In the genomic region with DNA sequence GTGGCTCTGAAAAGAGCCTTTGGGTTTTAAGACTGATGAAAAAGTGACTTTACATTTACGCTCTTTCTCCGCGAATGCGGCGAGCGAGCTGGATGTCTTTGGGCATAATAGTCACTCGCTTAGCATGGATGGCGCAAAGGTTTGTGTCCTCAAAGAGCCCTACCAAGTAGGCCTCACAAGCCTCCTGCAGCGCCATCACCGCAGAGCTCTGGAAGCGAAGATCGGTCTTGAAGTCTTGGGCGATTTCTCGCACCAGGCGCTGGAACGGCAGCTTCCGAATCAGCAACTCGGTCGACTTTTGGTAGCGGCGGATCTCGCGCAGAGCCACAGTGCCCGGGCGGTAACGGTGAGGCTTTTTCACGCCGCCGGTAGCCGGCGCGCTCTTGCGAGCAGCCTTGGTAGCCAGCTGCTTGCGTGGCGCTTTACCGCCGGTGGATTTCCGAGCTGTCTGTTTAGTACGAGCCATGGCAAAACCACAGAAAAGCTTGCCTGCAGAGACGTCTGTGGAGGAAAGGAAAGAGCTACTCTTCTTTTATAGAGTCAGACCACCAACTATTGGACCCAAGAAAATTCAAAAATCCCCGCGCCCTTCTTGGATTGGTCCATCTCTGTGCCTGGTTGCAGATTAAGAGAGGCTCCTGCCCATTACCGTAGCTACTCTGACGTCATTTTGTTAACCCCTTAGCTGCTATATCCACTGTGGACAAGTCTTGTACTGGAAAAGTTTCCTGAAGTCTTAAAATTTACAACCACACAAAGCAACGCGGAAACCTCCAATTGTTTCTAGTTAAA, we compare ENCODE assay signal across 8 cellular contexts. TPM values are rescaled to one million over a fixed set of nuclear protein-coding genes. Genes with fewer than 3 reads are reported as not detected.
A peak's percentile ranks its signal among the peaks of the same experiment; 100 is the strongest.
DNase-seq lines count a peak whose midpoint lies in the region; ATAC-seq, FAIRE-seq and TF ChIP-seq lines count a peak whose summit lies in the region.

No MANE protein-coding gene starts in this region.

- peaks cover 66% of the 10 kb centered on the region for H3K4me1 ChIP-seq in BLaER1
- peaks cover 5 to 15% of the 10 kb centered on the region in 2 donors for H3K4me1 ChIP-seq in kidney (ENCODE audit: control insufficient read depth in 1 of 2, insufficient read depth in 1 of 2, low read depth in 1 of 2, low read length in 2 of 2)

- intact Hi-C loops in kidney (cut with DNase I) = no loop called here

- H3K9me3 ChIP-seq in BLaER1 = no peaks in the 10 kb centered on the region
- H3K9me3 ChIP-seq in kidney (ENCODE audit: control insufficient read depth in 1 of 2, low read length in 2 of 2) = no peaks in the 10 kb centered on the region

- DNase-seq in NCI-H446 treated with DMSO at 0.1 percent for 48 hours (lab: John Stamatoyannopoulos, UW) = peak; percentile 79
- peak; percentile 98 for DNase-seq in choroid plexus epithelial cell (ENCODE audit: low read depth)
- DNase-seq in kidney = peak; percentile 79
- peak; percentile 50 to 57 for DNase-seq in stimulated activated CD4-positive, alpha-beta T cell treated with anti-CD3 and anti-CD28 coated beads, Interleukin-1b, Interleukin-23, amount 100 ng/mL, for 1 hour (ENCODE audit: low read depth in 2 of 2)

- ATAC-seq in HG03432 (IDR thresholded peaks at IDR 0.05; ENCODE audit: unreplicated experiment) = peak; percentile 57
- peak; percentile 72 to 75 for ATAC-seq in activated CD4-positive, CD25-positive, alpha-beta regulatory T cell treated with anti-CD3 and anti-CD28 coated beads, Interleukin-2, amount 50 U/mL, for 24 hours

- H3K9ac ChIP-seq in BLaER1 (peak overlapping the region; percentile 95), kidney (ENCODE audit: low read length in 2 of 2) (peak overlapping the region in 1 of 2 donors; percentile 79)

- peak; percentile 27 for FAIRE-seq in kidney (lab: Jason Lieb, UNC)

- no peaks in the 10 kb centered on the region for H3K27me3 ChIP-seq in BLaER1

- peaks cover 8% of the 10 kb centered on the region; the same call in 1 of the 2 replicates for H4K20me1 ChIP-seq in BLaER1

- peak; percentile 99 for TF ChIP-seq POLR2A in GM19099 (IDR thresholded peaks at IDR 0.05; ENCODE audit: extremely low read depth, insufficient read length, low read depth)

- H3K27ac ChIP-seq in BLaER1 = peak overlapping the region; percentile 93
- peak overlapping the region; percentile 12 to 97 for H3K27ac ChIP-seq in kidney (ENCODE audit: low read depth in 2 of 2, low read length in 2 of 2)

- TF ChIP-seq CTCF in choroid plexus epithelial cell (conservative IDR thresholded peaks at IDR 0.05; ENCODE audit: low read depth, low read length) = peak; percentile 40
- no peak for TF ChIP-seq CTCF in kidney (IDR thresholded peaks at IDR 0.05; ENCODE audit: borderline replicate concordance, extremely low read depth, insufficient read depth)

- H3K4me3 ChIP-seq in BLaER1 = peak overlapping the region; percentile 74
- peak overlapping the region; percentile 65 for H3K4me3 ChIP-seq in choroid plexus epithelial cell (ENCODE audit: low read depth, low read length)
- H3K4me3 ChIP-seq in kidney (ENCODE audit: low read length in 2 of 2) = peak overlapping the region; percentile 80 to 82

- H3K36me3 ChIP-seq in BLaER1 (no peaks in the 10 kb centered on the region), kidney (ENCODE audit: control insufficient read depth in 1 of 2, insufficient read depth in 2 of 2, low read length in 2 of 2) (no peaks in the 10 kb centered on the region)

- peak overlapping the region; percentile 82 for H3K4me2 ChIP-seq in BLaER1

RNA-seq across cellular contexts. Expression of gene HFE, which starts 55.4 kb away (rescaled TPM):
- 10.6 TPM for total RNA-seq in kidney
- 6.3 TPM for polyA plus RNA-seq in kidney (ENCODE audit: insufficient read depth, low read depth, low replicate concordance)

Comparison
In these comparisons a context has a peak if more than half of its experiments do, and no peak if none do; other contexts are left out.
1. Peak in every context shown above with its lines: DNase-seq, ATAC-seq, H3K4me3 ChIP-seq and H3K27ac ChIP-seq.